Comparison of ENCODE assay signal across 15 cellular contexts in genomic region chr16:85072947-85073346, GRCh38. TPM values are rescaled to one million over a fixed set of nuclear protein-coding genes. Genes with fewer than 3 reads are reported as not detected.
A peak's percentile ranks its signal among the peaks of the same experiment; 100 is the strongest.
DNase-seq lines count a peak whose midpoint lies in the region; ATAC-seq and TF ChIP-seq lines count a peak whose summit lies in the region.
"Had no signal": no experiment of that assay in that cellular context is flagged by ENCODE, and none has a peak within 500 bp of the region (broad histone marks: within the 10 kb centered on the region; RNA-seq: fewer than 3 reads in every experiment).

No MANE protein-coding gene starts in this region.

- 0 out of 2 replicates have a peak overlapping the region, but pooled peaks have one; percentile 33 for H3K14ac ChIP-seq in IMR-90 (replicated peaks; ENCODE audit: low read depth, low read length)

- H3K18ac ChIP-seq in IMR-90 (ENCODE audit: low read depth, low read length), result no peak overlapping the region

- DNase-seq in AG08396 (ENCODE audit: low spot score) (peak; percentile 83), IMR-90 (peak; percentile 90), esophagus squamous epithelium (lab: John Stamatoyannopoulos, UW) (no peak), left lung (peak in 1 of 2 donors; percentile 62), NCI-H1436 treated with DMSO at 0.1 percent for 48 hours (lab: John Stamatoyannopoulos, UW) (no peak)
- no peak for DNase-seq in stimulated activated CD4-positive, alpha-beta T cell treated with anti-CD3 and anti-CD28 coated beads, Interleukin-1b, Interleukin-23, amount 100 ng/mL, for 48 hours
- no peak for DNase-seq in activated naive CD4-positive, alpha-beta T cell (lab: John Stamatoyannopoulos, UW)
- DNase-seq: ACHN; activated CD4-positive, alpha-beta T cell treated with anti-CD3 and anti-CD28 coated beads for 36 hours; activated T-cell treated with anti-CD3 and anti-CD28 coated beads, Interleukin-2, amount 50 U/mL, for 72 hours; amniotic stem cell; DMS79; dorsolateral prefrontal cortex had no signal

- no TSS peak for BruUV-seq in IMR-90 (replicated peaks; lab: Mats Ljungman, UMichigan)

- no peaks in the 10 kb centered on the region for H3K27me3 ChIP-seq in IMR-90 (ENCODE audit: control insufficient read depth, insufficient read depth, low read length)
- no peaks in the 10 kb centered on the region for H3K27me3 ChIP-seq in esophagus squamous epithelium
- H3K27me3 ChIP-seq in left lung, result no peaks in the 10 kb centered on the region
- H3K27me3 ChIP-seq: dorsolateral prefrontal cortex had no signal

- no peaks in the 10 kb centered on the region for H3K9me3 ChIP-seq in IMR-90 (ENCODE audit: control insufficient read depth, insufficient read depth, low read length)
- no peaks in the 10 kb centered on the region for H3K9me3 ChIP-seq in esophagus squamous epithelium
- no peaks in the 10 kb centered on the region for H3K9me3 ChIP-seq in left lung

- H3K9me1 ChIP-seq in IMR-90 (ENCODE audit: insufficient read depth, low read length), result peaks cover 4% of the 10 kb centered on the region; the same call in 1 of the 2 replicates

- in situ Hi-C loops in IMR-90 (cut with MboI; ENCODE audit: low sequenced_read_pairs), result no loop called here

- dilution Hi-C loops in IMR-90 (cut with HindIII; ENCODE audit: low sequenced_read_pairs, unreplicated experiment), result no loop called here

- TF ChIP-seq RAD21 in IMR-90 (IDR thresholded peaks at IDR 0.05; ENCODE audit: low read length), result no peak

- TF ChIP-seq POLR2A in IMR-90 (IDR thresholded peaks at IDR 0.05; ENCODE audit: low read depth, low read length), result no peak
- no peak for TF ChIP-seq POLR2A in esophagus squamous epithelium (IDR thresholded peaks at IDR 0.05)

- no peak overlapping the region for H3K56ac ChIP-seq in IMR-90 (ENCODE audit: extremely low read depth, insufficient read depth, low read length)

- H2BK15ac ChIP-seq in IMR-90 (ENCODE audit: low read depth, low read length), result no peak overlapping the region

- no peak overlapping the region for H4K91ac ChIP-seq in IMR-90 (ENCODE audit: insufficient read depth, low read depth, low read length)

- no peak overlapping the region for H2BK20ac ChIP-seq in IMR-90 (ENCODE audit: low read depth, low read length)

- peak overlapping the region; percentile 43 for H3K4ac ChIP-seq in IMR-90 (ENCODE audit: low read depth, low read length)

- H2AK5ac ChIP-seq in IMR-90 (ENCODE audit: low read depth, low read length), result peak overlapping the region; percentile 25

- no peak overlapping the region for H4K5ac ChIP-seq in IMR-90 (ENCODE audit: low read depth, low read length)

- H3K23ac ChIP-seq in IMR-90 (ENCODE audit: low read depth, low read length), result peak overlapping the region; percentile 4; the same call in 1 of the 2 replicates

- peak overlapping the region; percentile 86 for H2AFZ ChIP-seq in IMR-90 (replicated peaks; ENCODE audit: low read length, poor library complexity)

- TF ChIP-seq CTCF in IMR-90 (conservative IDR thresholded peaks at IDR 0.05; ENCODE audit: low read depth, low read length) (no peak), esophagus squamous epithelium (IDR thresholded peaks at IDR 0.05) (no peak), left lung (IDR thresholded peaks at IDR 0.05) (no peak)

- peaks cover 15% of the 10 kb centered on the region; the same call in 1 of the 2 replicates for H3K36me3 ChIP-seq in IMR-90 (ENCODE audit: control insufficient read depth, insufficient read depth, low read length)
- peaks cover 0 to 78% (median 6%) of the 10 kb centered on the region in 3 donors for H3K36me3 ChIP-seq in esophagus squamous epithelium
- H3K36me3 ChIP-seq in left lung, result peaks cover 0 to 97% of the 10 kb centered on the region in 2 donors

- H2BK120ac ChIP-seq in IMR-90 (ENCODE audit: low read depth, low read length), result 0 out of 2 replicates have a peak overlapping the region, but pooled peaks have one; percentile 11

- no peak overlapping the region for H3K9ac ChIP-seq in IMR-90 (ENCODE audit: low read depth, low read length)

- peak overlapping the region in 1 of 2 experiments; percentile 72; a peak in 2 of 4 replicates for H4K8ac ChIP-seq in IMR-90 (ENCODE audit: low read depth in 2 of 2, low read length in 2 of 2)

- H3K4me2 ChIP-seq in IMR-90 (ENCODE audit: low read depth, low read length), result peak overlapping the region; percentile 26; the same call in 1 of the 2 replicates

- POLR2A ChIA-PET in IMR-90 (lab: Charles Lee; ENCODE audit: unreplicated experiment), result interaction anchor here (0.6 kb wide), 1 partner anchor 19 kb away, joined by 6 read pairs; no protein-coding TSS in a partner anchor

- peaks cover 9% of the 10 kb centered on the region for H3K4me1 ChIP-seq in IMR-90 (ENCODE audit: control insufficient read depth, insufficient read depth, low read length)
- peaks cover 0 to 17% (median 8%) of the 10 kb centered on the region in 3 donors for H3K4me1 ChIP-seq in esophagus squamous epithelium
- peaks cover 0 to 23% of the 10 kb centered on the region in 2 donors for H3K4me1 ChIP-seq in left lung

- no peak overlapping the region for H3K4me3 ChIP-seq in IMR-90 (ENCODE audit: insufficient read depth, low read depth, low read length)
- no peak overlapping the region for H3K4me3 ChIP-seq in esophagus squamous epithelium
- no peak overlapping the region for H3K4me3 ChIP-seq in left lung
- H3K4me3 ChIP-seq: dorsolateral prefrontal cortex had no signal

- no peak overlapping the region for H2BK5ac ChIP-seq in IMR-90 (ENCODE audit: low read depth, low read length, poor library complexity, severe bottlenecking)

- H3K27ac ChIP-seq in IMR-90 (ENCODE audit: insufficient read depth, low read length) (peak overlapping the region; percentile 3; the same call in 1 of the 2 replicates), esophagus squamous epithelium (peak overlapping the region in 3 of 4 donors; percentile 5 to 52 (median 49)), left lung (no peak overlapping the region)

- CTCF ChIA-PET in IMR-90 (lab: Yijun Ruan, JAX), result no interaction called here

- 0 out of 2 replicates have a peak, but pooled peaks cover under 1% of the 10 kb centered on the region for H4K20me1 ChIP-seq in IMR-90 (ENCODE audit: insufficient read depth, low read length)

- intact Hi-C loops in IMR-90 (cut with micrococcal nuclease), result no loop called here
- intact Hi-C loops in esophagus squamous epithelium (cut with DNase I), result no loop called here
- intact Hi-C loops in left lung (cut with DNase I), result no loop called here

- H2AK9ac ChIP-seq in IMR-90 (replicated peaks; ENCODE audit: low read depth, low read length, poor library complexity), result peak overlapping the region; percentile 88

- WGBS in IMR-90 (ENCODE audit: extremely low coverage in 2 of 2, insufficient read length in 1 of 2), 2 experiments, result 25% methylated on average over 5 of the region's 13 CpGs; no CpG with 5 or more reads in 1 of the 2 experiments
- 41 to 62% methylated on average over 12 of the region's 13 CpGs for WGBS in esophagus squamous epithelium, 2 donors

- ATAC-seq in IMR-90 (ENCODE audit: low read depth) (peak; percentile 97), left lung (peak; percentile 58), GM18520 (IDR thresholded peaks at IDR 0.05; ENCODE audit: unreplicated experiment) (no peak)
- ATAC-seq: activated CD4-positive, alpha-beta T cell treated with anti-CD3 and anti-CD28 coated beads for 36 hours; activated T-cell treated with anti-CD3 and anti-CD28 coated beads, Interleukin-2, amount 50 U/mL, for 72 hours had no signal

- no peaks in the 10 kb centered on the region for H3K79me1 ChIP-seq in IMR-90 (ENCODE audit: low read depth in 1 of 2, low read length in 2 of 2)

TF ChIP-seq in IMR-90, 13 proteins besides CTCF, POLR2A, EP300 and RAD21:
- TF ChIP-seq RFX5 (IDR thresholded peaks at IDR 0.05; ENCODE audit: low read depth, low read length) (no peak), MXI1 (IDR thresholded peaks at IDR 0.05; ENCODE audit: borderline replicate concordance, low read depth, low read length) (0 out of 2 replicates have a peak, but pooled peaks have one; percentile 27), FOS (IDR thresholded peaks at IDR 0.05; ENCODE audit: low read depth, low read length) (0 out of 2 replicates have a peak, but pooled peaks have one; percentile 4), MAZ (IDR thresholded peaks at IDR 0.05; ENCODE audit: borderline replicate concordance, low read depth, low read length) (peak; percentile 92), RCOR1 (IDR thresholded peaks at IDR 0.05; ENCODE audit: insufficient replicate concordance, low read length) (peak; percentile 36)
TF ChIP-seq in IMR-90: peak in this region for 4.

RNA-seq across cellular contexts. Expression of gene CIBAR2, which starts 39.3 kb away (rescaled TPM):
- total RNA-seq in IMR-90 (2012; rRNA removed) (0.18 TPM in 1 of 2 replicates, not detected in the other), esophagus squamous epithelium (not detected), left lung (1 to 10 TPM in 1 of 2 donors, under 1 TPM in 1; 0.29 to 9.6 TPM)
- 0.16 and 0.24 TPM in 2 replicates for polyA plus RNA-seq in IMR-90 (2012; rRNA removed)
- polyA plus RNA-seq in IMR-90 (2012; cell fraction: cytosol; rRNA removed), result not detected in 2 replicates
- 2.0 and 3.7 TPM in 2 replicates for polyA plus RNA-seq in IMR-90 (2012; cell fraction: nucleus; rRNA removed; ENCODE audit: low replicate concordance)
- total RNA-seq: activated CD4-positive, alpha-beta T cell treated with anti-CD3 and anti-CD28 coated beads for 36 hours; activated T-cell treated with anti-CD3 and anti-CD28 coated beads, Interleukin-2, amount 50 U/mL, for 72 hours; posterior vena cava had no signal

RNA-seq across cellular contexts. Expression of gene KIAA0513, which starts 45.4 kb away (rescaled TPM):
- total RNA-seq in IMR-90 (2012; rRNA removed), result 9.5 and 10.3 TPM in 2 replicates
- polyA plus RNA-seq in IMR-90 (2012; rRNA removed), result 9.5 and 11.4 TPM in 2 replicates
- 5.7 and 7.2 TPM in 2 replicates for polyA plus RNA-seq in IMR-90 (2012; cell fraction: cytosol; rRNA removed)
- polyA plus RNA-seq in IMR-90 (2012; cell fraction: nucleus; rRNA removed; ENCODE audit: low replicate concordance), result 10.8 and 15.5 TPM in 2 replicates
- total RNA-seq in esophagus squamous epithelium, result 10 to 100 TPM in 1 of 4 donors, 1 to 10 TPM in 3; 9.0 to 11.4 (median 9.7) TPM
- 10 to 100 TPM; 22.6 to 31.7 TPM for total RNA-seq in left lung

Comparison
In these comparisons a context has a peak if more than half of its experiments do, and no peak if none do; other contexts are left out.
1. DNase-seq: peak in AG08396 (single experiment) and IMR-90 (single experiment); none in esophagus squamous epithelium (single experiment), stimulated activated CD4-positive, alpha-beta T cell treated with anti-CD3 and anti-CD28 coated beads, Interleukin-1b, Interleukin-23, amount 100 ng/mL, for 48 hours (single experiment), NCI-H1436 treated with DMSO at 0.1 percent for 48 hours (single experiment) and activated naive CD4-positive, alpha-beta T cell (0 of 4).
2. H3K27ac ChIP-seq: peak in IMR-90 (single experiment) and esophagus squamous epithelium (3 of 4); none in left lung (0 of 2).